In genomic region chr2:218996937-218997336, GRCh38 we compare ENCODE assay signal across 11 cellular contexts. TPM values are rescaled to one million over a fixed set of nuclear protein-coding genes. Genes with fewer than 3 reads are reported as not detected.
DNase-seq lines count a peak whose midpoint lies in the region; ATAC-seq, FAIRE-seq and TF ChIP-seq lines count a peak whose summit lies in the region.
"Had no signal": no experiment of that assay in that cellular context is flagged by ENCODE, and none has a peak within 500 bp of the region (broad histone marks: within the 10 kb centered on the region; RNA-seq: fewer than 3 reads in every experiment).

No MANE protein-coding gene starts in this region.

- no peak for TF ChIP-seq RAD21 in A549 (conservative IDR thresholded peaks at IDR 0.05 in 1 of 2, IDR thresholded peaks at IDR 0.05 in 1 of 2)

- ATAC-seq in A549 (no peak), GM18858 (IDR thresholded peaks at IDR 0.05; ENCODE audit: unreplicated experiment) (no peak), HG03196 (IDR thresholded peaks at IDR 0.05; ENCODE audit: unreplicated experiment) (no peak), HG02981 (IDR thresholded peaks at IDR 0.05; ENCODE audit: unreplicated experiment) (no peak), GM18868 (IDR thresholded peaks at IDR 0.05; ENCODE audit: unreplicated experiment) (no peak)

- H3K4me1 Mint-ChIP-seq in brain = peaks cover 21% of the 10 kb centered on the region

- POLR2A ChIA-PET in A549 (lab: Yijun Ruan, JAX) = no interaction called here

- H3K4me1 ChIP-seq in A549 = peaks cover 12% of the 10 kb centered on the region
- H3K4me1 ChIP-seq: HAP-1 had no signal

- TF ChIP-seq CTCF in A549 (IDR thresholded peaks at IDR 0.05) (no peak), brain (conservative IDR thresholded peaks at IDR 0.05) (no peak)

- no peak for FAIRE-seq in A549 (lab: Jason Lieb, UNC)

- TF ChIP-seq POLR2A in A549 (IDR thresholded peaks at IDR 0.05; ENCODE audit: low read length) = no peak

- H3K27ac ChIP-seq in A549 = peak overlapping the region in 1 of 2 experiments; percentile 84; a peak in 3 of 6 replicates

- no peak overlapping the region for H3K27ac Mint-ChIP-seq in brain
- H3K27ac Mint-ChIP-seq: activated naive CD4-positive, alpha-beta T cell treated with anti-CD3 and anti-CD28 coated beads for 36 hours had no signal

- TF ChIP-seq EP300 in A549 (IDR thresholded peaks at IDR 0.05) = no peak

- 79% methylated on average over 2 of the region's 4 CpGs for WGBS in A549 (ENCODE audit: missing lambda C conversion rate)

- peaks cover 0 to 7% (median 0%) of the 10 kb centered on the region in 5 experiments for H3K9me3 Mint-ChIP-seq in brain
- H3K9me3 Mint-ChIP-seq: activated naive CD4-positive, alpha-beta T cell treated with anti-CD3 and anti-CD28 coated beads for 36 hours had no signal

- peak overlapping the region; percentile 99; the same call in 2 of the 3 replicates for H3K4me2 ChIP-seq in A549

- CTCF ChIA-PET in A549 (lab: Yijun Ruan, JAX) = interaction anchor here (1.1 to 6.2 kb wide), 16 partner anchors 7 to 298 kb away, joined by 3 to 101 read pairs (median 12); partner anchors contain the start of gene FEV

- H3K9me3 ChIP-seq in A549 = no peaks in the 10 kb centered on the region
- H3K9me3 ChIP-seq: HAP-1 had no signal

- H3K36me3 Mint-ChIP-seq in brain = no peaks in the 10 kb centered on the region

- peak overlapping the region in 3 of 5 experiments; percentile 15 to 33 (median 20) for H3K4me3 Mint-ChIP-seq in brain
- H3K4me3 Mint-ChIP-seq: activated naive CD4-positive, alpha-beta T cell treated with anti-CD3 and anti-CD28 coated beads for 36 hours had no signal

- H3K27me3 Mint-ChIP-seq in brain = peaks cover 93% of the 10 kb centered on the region

- DNase-seq in A549 (ENCODE audit: low read depth in 1 of 2, low spot score in 1 of 2) (no peak), NCI-H1092 treated with DMSO at 0.1 percent for 48 hours (lab: John Stamatoyannopoulos, UW) (peak; percentile 89), NCI-H510A treated with DMSO at 0.1 percent for 48 hours (lab: John Stamatoyannopoulos, UW) (peak; percentile 84)
- DNase-seq: activated naive CD4-positive, alpha-beta T cell treated with anti-CD3 and anti-CD28 coated beads for 36 hours; effector CD8-positive, alpha-beta T cell had no signal

- H3K4me3 ChIP-seq in A549 = peak overlapping the region; percentile 49; the same call in 1 of the 3 replicates

TF ChIP-seq in A549, 52 proteins besides CTCF, POLR2A, EP300 and RAD21 (continues in another document):
- TF ChIP-seq ATOH8 (CRISPR knock-in tag; IDR thresholded peaks at IDR 0.05; ENCODE audit: low read depth) (no peak), HES2 (IDR thresholded peaks at IDR 0.05) (no peak), USF2 (IDR thresholded peaks at IDR 0.05) (no peak), RCOR1 (IDR thresholded peaks at IDR 0.05; ENCODE audit: low read depth, low read length) (no peak), CEBPB (IDR thresholded peaks at IDR 0.05) (no peak), PBX3 (IDR thresholded peaks at IDR 0.05) (no peak), PHF8 (IDR thresholded peaks at IDR 0.05; ENCODE audit: borderline replicate concordance, low read depth) (no peak), EHMT2 (IDR thresholded peaks at IDR 0.05; ENCODE audit: low read depth) (no peak), JUNB (IDR thresholded peaks at IDR 0.05) (no peak), CBX2 (IDR thresholded peaks at IDR 0.05; ENCODE audit: borderline replicate concordance, low read depth) (no peak), BCL3 (IDR thresholded peaks at IDR 0.05) (no peak), HEYL (CRISPR knock-in tag; IDR thresholded peaks at IDR 0.05) (no peak), E2F6 (IDR thresholded peaks at IDR 0.05; ENCODE audit: borderline replicate concordance, low read depth) (no peak), NR3C1 (IDR thresholded peaks at IDR 0.05) (no peak), MAZ (IDR thresholded peaks at IDR 0.05; ENCODE audit: borderline replicate concordance, low read depth, low read length) (no peak), MAFK (IDR thresholded peaks at IDR 0.05; ENCODE audit: partially characterized antibody) (no peak), FOSL2 (IDR thresholded peaks at IDR 0.05) (no peak), FOSL2 (CRISPR knock-in tag; IDR thresholded peaks at IDR 0.05) (no peak), ZNF302 (CRISPR knock-in tag; IDR thresholded peaks at IDR 0.05) (no peak)

RNA-seq across cellular contexts. Expression of gene CRYBA2, which starts 3.7 kb away (rescaled TPM):
- polyA plus RNA-seq in A549 (2011; rRNA removed) (not detected in 2 replicates), A549 (2017; fragmentation: RNase III; extraction: RNeasy Plus Mini Kit Qiagen cat#74134 plus additional on column Dnase treatment) (not detected in 3 replicates), brain (ENCODE audit: insufficient read depth, low read depth, low replicate concordance) (9.1 TPM)
- not detected in 2 replicates for polyA plus RNA-seq in A549 (2012; cell fraction: cytosol; rRNA removed)
- not detected in 2 replicates for polyA plus RNA-seq in A549 (2012; cell fraction: nucleus; rRNA removed)
- not detected in 2 replicates for polyA minus RNA-seq in A549 (2011; rRNA and poly(A)+ RNA removed)

RNA-seq across cellular contexts. Expression of gene FEV, which starts 12.0 kb away (rescaled TPM):
- polyA plus RNA-seq in A549 (2011; rRNA removed) (not detected in 2 replicates), A549 (2017; fragmentation: RNase III; extraction: RNeasy Plus Mini Kit Qiagen cat#74134 plus additional on column Dnase treatment) (not detected in 3 replicates), brain (ENCODE audit: insufficient read depth, low read depth, low replicate concordance) (5.9 TPM)
- polyA plus RNA-seq in A549 (2012; cell fraction: cytosol; rRNA removed) = not detected in 2 replicates
- polyA plus RNA-seq in A549 (2012; cell fraction: nucleus; rRNA removed) = not detected in 2 replicates
- not detected in 2 replicates for polyA minus RNA-seq in A549 (2011; rRNA and poly(A)+ RNA removed)

RNA-seq across cellular contexts. Expression of gene CDK5R2, which starts 37.5 kb away (rescaled TPM):
- polyA plus RNA-seq in A549 (2011; rRNA removed) (0.77 and 0.94 TPM in 2 replicates), A549 (2017; fragmentation: RNase III; extraction: RNeasy Plus Mini Kit Qiagen cat#74134 plus additional on column Dnase treatment) (0.43 to 0.73 TPM (median 0.63 TPM) in 3 replicates), brain (ENCODE audit: insufficient read depth, low read depth, low replicate concordance) (44.3 TPM)
- 0.58 and 0.79 TPM in 2 replicates for polyA plus RNA-seq in A549 (2012; cell fraction: cytosol; rRNA removed)
- polyA plus RNA-seq in A549 (2012; cell fraction: nucleus; rRNA removed) = 0.47 and 0.72 TPM in 2 replicates
- polyA minus RNA-seq in A549 (2011; rRNA and poly(A)+ RNA removed) = 1.2 and 1.3 TPM in 2 replicates

RNA-seq across cellular contexts. Expression of gene CFAP65, which starts 44.4 kb away (rescaled TPM):
- 0.09 and 0.12 TPM in 2 replicates for polyA plus RNA-seq in A549 (2011; rRNA removed)
- polyA plus RNA-seq in A549 (2012; cell fraction: cytosol; rRNA removed) = 0.08 and 0.09 TPM in 2 replicates
- 0.15 and 0.23 TPM in 2 replicates for polyA plus RNA-seq in A549 (2012; cell fraction: nucleus; rRNA removed)
- polyA plus RNA-seq in A549 (2017; fragmentation: RNase III; extraction: RNeasy Plus Mini Kit Qiagen cat#74134 plus additional on column Dnase treatment) = 0.14 to 0.28 TPM (median 0.22 TPM) in 3 replicates
- polyA minus RNA-seq in A549 (2011; rRNA and poly(A)+ RNA removed) = not detected in 2 replicates
- 0.61 TPM for polyA plus RNA-seq in brain (ENCODE audit: insufficient read depth, low read depth, low replicate concordance)

Comparison
In these comparisons a context has a peak if more than half of its experiments do, and no peak if none do; other contexts are left out.
1. DNase-seq: peak in NCI-H1092 treated with DMSO at 0.1 percent for 48 hours (single experiment) and NCI-H510A treated with DMSO at 0.1 percent for 48 hours (single experiment); none in A549 (0 of 2).
2. RNA of gene CDK5R2, which starts 37.5 kb away (polyA plus RNA-seq): 44.3 TPM in brain (single experiment); 0.43 to 0.94 TPM in A549; every median in the first group is over 10 times any median in the second.